Comparison of ENCODE assay signal across 1 cellular context in the genomic region with DNA sequence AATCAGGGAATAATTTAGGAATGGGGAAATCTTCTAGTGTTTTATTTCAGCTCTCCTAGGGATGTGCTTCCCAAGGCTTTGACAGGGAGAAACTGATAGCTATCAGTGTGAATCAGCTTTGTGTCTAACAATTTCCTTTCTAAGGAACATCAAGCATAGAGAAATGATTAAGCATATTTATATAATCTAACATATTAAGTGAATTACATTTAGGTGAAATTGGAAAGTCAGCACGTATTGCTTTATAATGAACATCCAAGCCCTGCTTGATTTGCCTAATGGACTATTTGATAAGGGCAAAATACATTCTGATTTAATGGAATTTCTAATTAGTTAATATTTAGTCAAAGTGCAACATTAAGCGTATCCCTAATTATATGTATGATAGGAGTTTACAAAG.
TF ChIP-seq lines count a peak whose summit lies in the region.

No MANE protein-coding gene starts in this region.

TF ChIP-seq in endothelial cell of umbilical vein, 7 proteins besides CTCF, POLR2A, EP300 and RAD21:
- TF ChIP-seq JUN (IDR thresholded peaks at IDR 0.05; ENCODE audit: borderline replicate concordance, insufficient read depth, insufficient read length, low read depth) (no peak), GATA2 (IDR thresholded peaks at IDR 0.05; ENCODE audit: insufficient read depth, insufficient read length, low read depth, low read length) (peak; percentile 34)
